Comparison of ENCODE assay signal across 2 cellular contexts in genomic region chr2:216504376-216504762, GRCh38.
A peak's percentile ranks its signal among the peaks of the same experiment; 100 is the strongest.
TF ChIP-seq lines count a peak whose summit lies in the region.

No MANE protein-coding gene starts in this region.

TF ChIP-seq in IMR-90, 13 proteins besides CTCF, POLR2A, EP300 and RAD21:
- TF ChIP-seq, protein P1, sequence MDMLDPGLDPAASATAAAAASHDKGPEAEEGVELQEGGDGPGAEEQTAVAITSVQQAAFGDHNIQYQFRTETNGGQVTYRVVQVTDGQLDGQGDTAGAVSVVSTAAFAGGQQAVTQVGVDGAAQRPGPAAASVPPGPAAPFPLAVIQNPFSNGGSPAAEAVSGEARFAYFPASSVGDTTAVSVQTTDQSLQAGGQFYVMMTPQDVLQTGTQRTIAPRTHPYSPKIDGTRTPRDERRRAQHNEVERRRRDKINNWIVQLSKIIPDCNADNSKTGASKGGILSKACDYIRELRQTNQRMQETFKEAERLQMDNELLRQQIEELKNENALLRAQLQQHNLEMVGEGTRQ (IDR thresholded peaks at IDR 0.05; ENCODE audit: low read depth, low read length), result no peak
- no peak for TF ChIP-seq MAZ (IDR thresholded peaks at IDR 0.05; ENCODE audit: borderline replicate concordance, low read depth, low read length)
- TF ChIP-seq, protein P2, sequence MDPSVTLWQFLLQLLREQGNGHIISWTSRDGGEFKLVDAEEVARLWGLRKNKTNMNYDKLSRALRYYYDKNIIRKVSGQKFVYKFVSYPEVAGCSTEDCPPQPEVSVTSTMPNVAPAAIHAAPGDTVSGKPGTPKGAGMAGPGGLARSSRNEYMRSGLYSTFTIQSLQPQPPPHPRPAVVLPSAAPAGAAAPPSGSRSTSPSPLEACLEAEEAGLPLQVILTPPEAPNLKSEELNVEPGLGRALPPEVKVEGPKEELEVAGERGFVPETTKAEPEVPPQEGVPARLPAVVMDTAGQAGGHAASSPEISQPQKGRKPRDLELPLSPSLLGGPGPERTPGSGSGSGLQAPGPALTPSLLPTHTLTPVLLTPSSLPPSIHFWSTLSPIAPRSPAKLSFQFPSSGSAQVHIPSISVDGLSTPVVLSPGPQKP (IDR thresholded peaks at IDR 0.05; ENCODE audit: borderline replicate concordance, low read depth, low read length), result no peak
- no peak for TF ChIP-seq NFE2L2 (IDR thresholded peaks at IDR 0.05; ENCODE audit: low read depth, low read length)
- no peak for TF ChIP-seq RCOR1 (IDR thresholded peaks at IDR 0.05; ENCODE audit: insufficient replicate concordance, low read length)
- no peak for TF ChIP-seq CHD1 (IDR thresholded peaks at IDR 0.05; ENCODE audit: low read depth, low read length)
- TF ChIP-seq BHLHE40 (IDR thresholded peaks at IDR 0.05; ENCODE audit: low read depth, low read length), result no peak

TF ChIP-seq in K562, 482 proteins besides CTCF, POLR2A, EP300 and RAD21:
- TF ChIP-seq ZNF174 (CRISPR knock-in tag; IDR thresholded peaks at IDR 0.05), result no peak
- TF ChIP-seq TCF15 (CRISPR knock-in tag; IDR thresholded peaks at IDR 0.05), result no peak
- 0 out of 2 replicates have a peak, but pooled peaks have one; percentile 11 for TF ChIP-seq MYNN (IDR thresholded peaks at IDR 0.05)
- no peak for TF ChIP-seq MYNN (CRISPR knock-in tag; IDR thresholded peaks at IDR 0.05)
- no peak for TF ChIP-seq RBM22 (IDR thresholded peaks at IDR 0.05; ENCODE audit: low read depth, low read length, poor library complexity, severe bottlenecking)
- TF ChIP-seq ZSCAN32 (CRISPR knock-in tag; IDR thresholded peaks at IDR 0.05), result no peak
- TF ChIP-seq SUPT5H (IDR thresholded peaks at IDR 0.05), result 0 out of 2 replicates have a peak, but pooled peaks have one; percentile 50
- no peak for TF ChIP-seq STAT5B (CRISPR knock-in tag; IDR thresholded peaks at IDR 0.05)
- 0 out of 2 replicates have a peak, but pooled peaks have one; percentile 54 for TF ChIP-seq ZNF551 (CRISPR knock-in tag; IDR thresholded peaks at IDR 0.05)
- TF ChIP-seq POLR2H (tag; IDR thresholded peaks at IDR 0.05; ENCODE audit: low read depth), result 0 out of 2 replicates have a peak, but pooled peaks have one; percentile 14
- no peak for TF ChIP-seq ZNF695 (CRISPR knock-in tag; IDR thresholded peaks at IDR 0.05)
- no peak for TF ChIP-seq ZNF449 (CRISPR knock-in tag; IDR thresholded peaks at IDR 0.05)
- no peak for TF ChIP-seq SRF (CRISPR knock-in tag; IDR thresholded peaks at IDR 0.05)
- TF ChIP-seq ESRRA (IDR thresholded peaks at IDR 0.05; ENCODE audit: borderline replicate concordance, low read depth), result no peak
- TF ChIP-seq CBFA2T2 (conservative IDR thresholded peaks at IDR 0.05), result no peak
- no peak for TF ChIP-seq KHSRP (IDR thresholded peaks at IDR 0.05)
- TF ChIP-seq, protein P3, sequence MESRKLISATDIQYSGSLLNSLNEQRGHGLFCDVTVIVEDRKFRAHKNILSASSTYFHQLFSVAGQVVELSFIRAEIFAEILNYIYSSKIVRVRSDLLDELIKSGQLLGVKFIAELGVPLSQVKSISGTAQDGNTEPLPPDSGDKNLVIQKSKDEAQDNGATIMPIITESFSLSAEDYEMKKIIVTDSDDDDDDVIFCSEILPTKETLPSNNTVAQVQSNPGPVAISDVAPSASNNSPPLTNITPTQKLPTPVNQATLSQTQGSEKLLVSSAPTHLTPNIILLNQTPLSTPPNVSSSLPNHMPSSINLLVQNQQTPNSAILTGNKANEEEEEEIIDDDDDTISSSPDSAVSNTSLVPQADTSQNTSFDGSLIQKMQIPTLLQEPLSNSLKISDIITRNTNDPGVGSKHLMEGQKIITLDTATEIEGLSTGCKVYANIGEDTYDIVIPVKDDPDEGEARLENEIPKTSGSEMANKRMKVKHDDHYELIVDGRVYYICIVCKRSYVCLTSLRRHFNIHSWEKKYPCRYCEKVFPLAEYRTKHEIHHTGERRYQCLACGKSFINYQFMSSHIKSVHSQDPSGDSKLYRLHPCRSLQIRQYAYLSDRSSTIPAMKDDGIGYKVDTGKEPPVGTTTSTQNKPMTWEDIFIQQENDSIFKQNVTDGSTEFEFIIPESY (CRISPR knock-in tag; IDR thresholded peaks at IDR 0.05), result no peak
- TF ChIP-seq POLR2B (IDR thresholded peaks at IDR 0.05; ENCODE audit: low read depth, partially characterized antibody), result peak; percentile 38
- TF ChIP-seq, protein P4, sequence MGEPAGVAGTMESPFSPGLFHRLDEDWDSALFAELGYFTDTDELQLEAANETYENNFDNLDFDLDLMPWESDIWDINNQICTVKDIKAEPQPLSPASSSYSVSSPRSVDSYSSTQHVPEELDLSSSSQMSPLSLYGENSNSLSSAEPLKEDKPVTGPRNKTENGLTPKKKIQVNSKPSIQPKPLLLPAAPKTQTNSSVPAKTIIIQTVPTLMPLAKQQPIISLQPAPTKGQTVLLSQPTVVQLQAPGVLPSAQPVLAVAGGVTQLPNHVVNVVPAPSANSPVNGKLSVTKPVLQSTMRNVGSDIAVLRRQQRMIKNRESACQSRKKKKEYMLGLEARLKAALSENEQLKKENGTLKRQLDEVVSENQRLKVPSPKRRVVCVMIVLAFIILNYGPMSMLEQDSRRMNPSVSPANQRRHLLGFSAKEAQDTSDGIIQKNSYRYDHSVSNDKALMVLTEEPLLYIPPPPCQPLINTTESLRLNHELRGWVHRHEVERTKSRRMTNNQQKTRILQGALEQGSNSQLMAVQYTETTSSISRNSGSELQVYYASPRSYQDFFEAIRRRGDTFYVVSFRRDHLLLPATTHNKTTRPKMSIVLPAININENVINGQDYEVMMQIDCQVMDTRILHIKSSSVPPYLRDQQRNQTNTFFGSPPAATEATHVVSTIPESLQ (CRISPR knock-in tag; IDR thresholded peaks at IDR 0.05), result no peak
- TF ChIP-seq, protein P5, sequence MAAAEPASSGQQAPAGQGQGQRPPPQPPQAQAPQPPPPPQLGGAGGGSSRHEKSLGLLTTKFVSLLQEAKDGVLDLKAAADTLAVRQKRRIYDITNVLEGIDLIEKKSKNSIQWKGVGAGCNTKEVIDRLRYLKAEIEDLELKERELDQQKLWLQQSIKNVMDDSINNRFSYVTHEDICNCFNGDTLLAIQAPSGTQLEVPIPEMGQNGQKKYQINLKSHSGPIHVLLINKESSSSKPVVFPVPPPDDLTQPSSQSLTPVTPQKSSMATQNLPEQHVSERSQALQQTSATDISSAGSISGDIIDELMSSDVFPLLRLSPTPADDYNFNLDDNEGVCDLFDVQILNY (CRISPR knock-in tag; IDR thresholded peaks at IDR 0.05), result no peak
- TF ChIP-seq, protein P6, sequence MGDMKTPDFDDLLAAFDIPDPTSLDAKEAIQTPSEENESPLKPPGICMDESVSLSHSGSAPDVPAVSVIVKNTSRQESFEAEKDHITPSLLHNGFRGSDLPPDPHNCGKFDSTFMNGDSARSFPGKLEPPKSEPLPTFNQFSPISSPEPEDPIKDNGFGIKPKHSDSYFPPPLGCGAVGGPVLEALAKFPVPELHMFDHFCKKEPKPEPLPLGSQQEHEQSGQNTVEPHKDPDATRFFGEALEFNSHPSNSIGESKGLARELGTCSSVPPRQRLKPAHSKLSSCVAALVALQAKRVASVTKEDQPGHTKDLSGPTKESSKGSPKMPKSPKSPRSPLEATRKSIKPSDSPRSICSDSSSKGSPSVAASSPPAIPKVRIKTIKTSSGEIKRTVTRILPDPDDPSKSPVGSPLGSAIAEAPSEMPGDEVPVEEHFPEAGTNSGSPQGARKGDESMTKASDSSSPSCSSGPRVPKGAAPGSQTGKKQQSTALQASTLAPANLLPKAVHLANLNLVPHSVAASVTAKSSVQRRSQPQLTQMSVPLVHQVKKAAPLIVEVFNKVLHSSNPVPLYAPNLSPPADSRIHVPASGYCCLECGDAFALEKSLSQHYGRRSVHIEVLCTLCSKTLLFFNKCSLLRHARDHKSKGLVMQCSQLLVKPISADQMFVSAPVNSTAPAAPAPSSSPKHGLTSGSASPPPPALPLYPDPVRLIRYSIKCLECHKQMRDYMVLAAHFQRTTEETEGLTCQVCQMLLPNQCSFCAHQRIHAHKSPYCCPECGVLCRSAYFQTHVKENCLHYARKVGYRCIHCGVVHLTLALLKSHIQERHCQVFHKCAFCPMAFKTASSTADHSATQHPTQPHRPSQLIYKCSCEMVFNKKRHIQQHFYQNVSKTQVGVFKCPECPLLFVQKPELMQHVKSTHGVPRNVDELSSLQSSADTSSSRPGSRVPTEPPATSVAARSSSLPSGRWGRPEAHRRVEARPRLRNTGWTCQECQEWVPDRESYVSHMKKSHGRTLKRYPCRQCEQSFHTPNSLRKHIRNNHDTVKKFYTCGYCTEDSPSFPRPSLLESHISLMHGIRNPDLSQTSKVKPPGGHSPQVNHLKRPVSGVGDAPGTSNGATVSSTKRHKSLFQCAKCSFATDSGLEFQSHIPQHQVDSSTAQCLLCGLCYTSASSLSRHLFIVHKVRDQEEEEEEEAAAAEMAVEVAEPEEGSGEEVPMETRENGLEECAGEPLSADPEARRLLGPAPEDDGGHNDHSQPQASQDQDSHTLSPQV (IDR thresholded peaks at IDR 0.05), result no peak
- TF ChIP-seq, protein P7, sequence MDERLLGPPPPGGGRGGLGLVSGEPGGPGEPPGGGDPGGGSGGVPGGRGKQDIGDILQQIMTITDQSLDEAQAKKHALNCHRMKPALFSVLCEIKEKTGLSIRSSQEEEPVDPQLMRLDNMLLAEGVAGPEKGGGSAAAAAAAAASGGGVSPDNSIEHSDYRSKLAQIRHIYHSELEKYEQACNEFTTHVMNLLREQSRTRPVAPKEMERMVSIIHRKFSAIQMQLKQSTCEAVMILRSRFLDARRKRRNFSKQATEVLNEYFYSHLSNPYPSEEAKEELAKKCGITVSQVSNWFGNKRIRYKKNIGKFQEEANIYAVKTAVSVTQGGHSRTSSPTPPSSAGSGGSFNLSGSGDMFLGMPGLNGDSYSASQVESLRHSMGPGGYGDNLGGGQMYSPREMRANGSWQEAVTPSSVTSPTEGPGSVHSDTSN (CRISPR knock-in tag; IDR thresholded peaks at IDR 0.05; ENCODE audit: low read depth), result no peak
- TF ChIP-seq, protein P7 (tag; conservative IDR thresholded peaks at IDR 0.05; ENCODE audit: low read depth), result no peak
- peak; percentile 56; the same call in 1 of the 2 replicates for TF ChIP-seq POLR2AphosphoS5 (IDR thresholded peaks at IDR 0.05; ENCODE audit: control insufficient read depth, insufficient read depth, low read depth, low read length)
- no peak for TF ChIP-seq UBTF (IDR thresholded peaks at IDR 0.05; ENCODE audit: borderline replicate concordance in 1 of 2, low read depth in 2 of 2, low read length in 2 of 2)
